1 cellular context compared by ENCODE assay signal in the genomic region with DNA sequence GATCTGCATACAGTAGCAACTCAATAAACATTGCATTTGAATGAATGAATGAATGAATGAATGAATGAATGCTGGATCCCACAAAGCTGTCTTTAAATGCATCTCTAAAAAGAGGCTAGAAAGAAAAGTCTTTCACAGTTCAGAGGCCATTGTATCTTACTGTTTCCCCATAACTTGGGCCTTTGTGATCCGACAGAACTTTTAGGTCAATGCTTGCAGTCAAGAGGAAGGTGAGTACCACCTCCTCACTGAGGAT.
TF ChIP-seq lines count a peak whose summit lies in the region.

No MANE protein-coding gene starts in this region.

TF ChIP-seq in WTC11, 78 proteins besides CTCF, POLR2A, EP300 and RAD21 (continued from another document):
- no peak for TF ChIP-seq ZNF219 (CRISPR knock-in tag; IDR thresholded peaks at IDR 0.05; ENCODE audit: borderline replicate concordance)
- TF ChIP-seq, protein P1, sequence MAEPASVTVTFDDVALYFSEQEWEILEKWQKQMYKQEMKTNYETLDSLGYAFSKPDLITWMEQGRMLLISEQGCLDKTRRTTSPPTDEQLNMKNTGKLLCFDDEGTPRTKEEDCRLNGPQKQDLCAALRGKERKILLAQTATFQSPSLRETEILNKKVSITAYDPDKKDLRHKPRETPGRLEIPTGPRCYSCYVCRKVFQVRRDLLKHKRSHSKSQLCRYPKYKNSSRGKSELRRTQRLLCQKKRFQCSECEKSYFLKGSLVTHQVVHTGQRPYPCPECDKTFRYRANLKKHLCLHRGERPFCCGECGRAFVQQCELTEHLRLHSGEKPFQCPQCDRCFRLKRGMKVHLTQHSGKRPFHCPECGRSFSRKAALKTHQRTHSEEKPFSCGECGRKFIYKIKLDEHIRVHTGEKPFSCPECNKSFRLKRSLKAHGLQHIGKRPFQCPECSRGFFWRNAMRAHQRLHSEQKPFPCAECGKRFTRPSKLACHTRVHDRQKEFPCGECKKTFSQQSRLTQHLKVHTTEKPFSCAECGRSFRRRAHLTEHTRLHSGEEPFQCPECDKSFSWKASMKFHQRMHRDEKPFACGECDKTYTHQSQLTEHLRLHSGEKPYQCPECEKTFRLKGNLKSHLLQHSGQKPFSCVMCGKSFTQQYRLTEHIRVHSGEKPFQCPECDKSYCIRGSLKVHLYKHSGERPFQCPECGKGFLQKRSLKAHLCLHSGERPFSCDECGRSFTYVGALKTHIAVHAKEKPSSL (CRISPR knock-in tag; conservative IDR thresholded peaks at IDR 0.05) = no peak
- TF ChIP-seq ZNF423 (CRISPR knock-in tag; IDR thresholded peaks at IDR 0.05) = no peak
- TF ChIP-seq, protein P2, sequence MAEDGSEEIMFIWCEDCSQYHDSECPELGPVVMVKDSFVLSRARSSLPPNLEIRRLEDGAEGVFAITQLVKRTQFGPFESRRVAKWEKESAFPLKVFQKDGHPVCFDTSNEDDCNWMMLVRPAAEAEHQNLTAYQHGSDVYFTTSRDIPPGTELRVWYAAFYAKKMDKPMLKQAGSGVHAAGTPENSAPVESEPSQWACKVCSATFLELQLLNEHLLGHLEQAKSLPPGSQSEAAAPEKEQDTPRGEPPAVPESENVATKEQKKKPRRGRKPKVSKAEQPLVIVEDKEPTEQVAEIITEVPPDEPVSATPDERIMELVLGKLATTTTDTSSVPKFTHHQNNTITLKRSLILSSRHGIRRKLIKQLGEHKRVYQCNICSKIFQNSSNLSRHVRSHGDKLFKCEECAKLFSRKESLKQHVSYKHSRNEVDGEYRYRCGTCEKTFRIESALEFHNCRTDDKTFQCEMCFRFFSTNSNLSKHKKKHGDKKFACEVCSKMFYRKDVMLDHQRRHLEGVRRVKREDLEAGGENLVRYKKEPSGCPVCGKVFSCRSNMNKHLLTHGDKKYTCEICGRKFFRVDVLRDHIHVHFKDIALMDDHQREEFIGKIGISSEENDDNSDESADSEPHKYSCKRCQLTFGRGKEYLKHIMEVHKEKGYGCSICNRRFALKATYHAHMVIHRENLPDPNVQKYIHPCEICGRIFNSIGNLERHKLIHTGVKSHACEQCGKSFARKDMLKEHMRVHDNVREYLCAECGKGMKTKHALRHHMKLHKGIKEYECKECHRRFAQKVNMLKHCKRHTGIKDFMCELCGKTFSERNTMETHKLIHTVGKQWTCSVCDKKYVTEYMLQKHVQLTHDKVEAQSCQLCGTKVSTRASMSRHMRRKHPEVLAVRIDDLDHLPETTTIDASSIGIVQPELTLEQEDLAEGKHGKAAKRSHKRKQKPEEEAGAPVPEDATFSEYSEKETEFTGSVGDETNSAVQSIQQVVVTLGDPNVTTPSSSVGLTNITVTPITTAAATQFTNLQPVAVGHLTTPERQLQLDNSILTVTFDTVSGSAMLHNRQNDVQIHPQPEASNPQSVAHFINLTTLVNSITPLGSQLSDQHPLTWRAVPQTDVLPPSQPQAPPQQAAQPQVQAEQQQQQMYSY (CRISPR knock-in tag; IDR thresholded peaks at IDR 0.05) = no peak
- no peak for TF ChIP-seq ZBTB21 (CRISPR knock-in tag; IDR thresholded peaks at IDR 0.05; ENCODE audit: borderline replicate concordance)
- TF ChIP-seq, protein P3, sequence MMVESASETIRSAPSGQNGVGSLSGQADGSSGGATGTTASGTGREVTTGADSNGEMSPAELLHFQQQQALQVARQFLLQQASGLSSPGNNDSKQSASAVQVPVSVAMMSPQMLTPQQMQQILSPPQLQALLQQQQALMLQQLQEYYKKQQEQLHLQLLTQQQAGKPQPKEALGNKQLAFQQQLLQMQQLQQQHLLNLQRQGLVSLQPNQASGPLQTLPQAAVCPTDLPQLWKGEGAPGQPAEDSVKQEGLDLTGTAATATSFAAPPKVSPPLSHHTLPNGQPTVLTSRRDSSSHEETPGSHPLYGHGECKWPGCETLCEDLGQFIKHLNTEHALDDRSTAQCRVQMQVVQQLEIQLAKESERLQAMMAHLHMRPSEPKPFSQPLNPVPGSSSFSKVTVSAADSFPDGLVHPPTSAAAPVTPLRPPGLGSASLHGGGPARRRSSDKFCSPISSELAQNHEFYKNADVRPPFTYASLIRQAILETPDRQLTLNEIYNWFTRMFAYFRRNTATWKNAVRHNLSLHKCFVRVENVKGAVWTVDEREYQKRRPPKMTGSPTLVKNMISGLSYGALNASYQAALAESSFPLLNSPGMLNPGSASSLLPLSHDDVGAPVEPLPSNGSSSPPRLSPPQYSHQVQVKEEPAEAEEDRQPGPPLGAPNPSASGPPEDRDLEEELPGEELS (CRISPR knock-in tag; IDR thresholded peaks at IDR 0.05) = no peak
- TF ChIP-seq, protein P4, sequence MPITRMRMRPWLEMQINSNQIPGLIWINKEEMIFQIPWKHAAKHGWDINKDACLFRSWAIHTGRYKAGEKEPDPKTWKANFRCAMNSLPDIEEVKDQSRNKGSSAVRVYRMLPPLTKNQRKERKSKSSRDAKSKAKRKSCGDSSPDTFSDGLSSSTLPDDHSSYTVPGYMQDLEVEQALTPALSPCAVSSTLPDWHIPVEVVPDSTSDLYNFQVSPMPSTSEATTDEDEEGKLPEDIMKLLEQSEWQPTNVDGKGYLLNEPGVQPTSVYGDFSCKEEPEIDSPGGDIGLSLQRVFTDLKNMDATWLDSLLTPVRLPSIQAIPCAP (CRISPR knock-in tag; IDR thresholded peaks at IDR 0.05) = no peak
- TF ChIP-seq TEAD1 (CRISPR knock-in tag; IDR thresholded peaks at IDR 0.05) = no peak
- TF ChIP-seq, protein P5, sequence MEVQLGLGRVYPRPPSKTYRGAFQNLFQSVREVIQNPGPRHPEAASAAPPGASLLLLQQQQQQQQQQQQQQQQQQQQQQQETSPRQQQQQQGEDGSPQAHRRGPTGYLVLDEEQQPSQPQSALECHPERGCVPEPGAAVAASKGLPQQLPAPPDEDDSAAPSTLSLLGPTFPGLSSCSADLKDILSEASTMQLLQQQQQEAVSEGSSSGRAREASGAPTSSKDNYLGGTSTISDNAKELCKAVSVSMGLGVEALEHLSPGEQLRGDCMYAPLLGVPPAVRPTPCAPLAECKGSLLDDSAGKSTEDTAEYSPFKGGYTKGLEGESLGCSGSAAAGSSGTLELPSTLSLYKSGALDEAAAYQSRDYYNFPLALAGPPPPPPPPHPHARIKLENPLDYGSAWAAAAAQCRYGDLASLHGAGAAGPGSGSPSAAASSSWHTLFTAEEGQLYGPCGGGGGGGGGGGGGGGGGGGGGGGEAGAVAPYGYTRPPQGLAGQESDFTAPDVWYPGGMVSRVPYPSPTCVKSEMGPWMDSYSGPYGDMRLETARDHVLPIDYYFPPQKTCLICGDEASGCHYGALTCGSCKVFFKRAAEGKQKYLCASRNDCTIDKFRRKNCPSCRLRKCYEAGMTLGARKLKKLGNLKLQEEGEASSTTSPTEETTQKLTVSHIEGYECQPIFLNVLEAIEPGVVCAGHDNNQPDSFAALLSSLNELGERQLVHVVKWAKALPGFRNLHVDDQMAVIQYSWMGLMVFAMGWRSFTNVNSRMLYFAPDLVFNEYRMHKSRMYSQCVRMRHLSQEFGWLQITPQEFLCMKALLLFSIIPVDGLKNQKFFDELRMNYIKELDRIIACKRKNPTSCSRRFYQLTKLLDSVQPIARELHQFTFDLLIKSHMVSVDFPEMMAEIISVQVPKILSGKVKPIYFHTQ (CRISPR knock-in tag; IDR thresholded peaks at IDR 0.05) = no peak
- no peak for TF ChIP-seq SOX15 (CRISPR knock-in tag; IDR thresholded peaks at IDR 0.05)
- TF ChIP-seq CBFB (CRISPR knock-in tag; IDR thresholded peaks at IDR 0.05; ENCODE audit: low read depth) = no peak
- TF ChIP-seq MXD4 (CRISPR knock-in tag; IDR thresholded peaks at IDR 0.05; ENCODE audit: borderline replicate concordance) = no peak
TF ChIP-seq in WTC11: peak in this region for 0.
